ENCODE assay signal across 22 cellular contexts in genomic region chr6:282867-283416, GRCh38.
"Had no signal": no experiment of that assay in that cellular context is flagged by ENCODE, and none has a peak within 500 bp of the region (broad histone marks: within the 10 kb centered on the region; RNA-seq: fewer than 3 reads in every experiment).

No MANE protein-coding gene starts in this region.

- H3K9me3 Mint-ChIP-seq: natural killer cell treated with Interleukin-12 subunit alpha and Interleukin-12 subunit beta and Interleukin-15 and Interleukin-18, amount 100 ng/mL, for 72 hours had no signal

- H3K4me1 ChIP-seq: ascending aorta, foreskin keratinocyte, heart right ventricle, left lung, lower lobe of right lung, right lobe of liver, upper lobe of left lung, vagina had no signal

- H3K27ac Mint-ChIP-seq: activated naive CD8-positive, alpha-beta T cell; endodermal cell had no signal

- ATAC-seq: esophagus mucosa; foreskin keratinocyte; left lung; lower lobe of right lung; mucosa of descending colon; right lobe of liver; stimulated activated naive CD8-positive, alpha-beta T cell treated with anti-CD3 and anti-CD28 coated beads, Interleukin-15, amount 100 ng/mL, for 72 hours had no signal

- DNase-seq: activated CD4-positive, alpha-beta T cell treated with anti-CD3 and anti-CD28 coated beads, Interleukin-2, amount 50 U/mL, for 4 hours; activated effector memory CD4-positive, alpha-beta T cell treated with Interleukin-2 at 50 U/mL for 16 hours; activated naive CD4-positive, alpha-beta T cell treated with Interleukin-2 at 50 U/mL for 16 hours; brain microvascular endothelial cell; caudate nucleus; endodermal cell; foreskin keratinocyte; heart right ventricle; lower lobe of right lung; mucosa of descending colon; right lobe of liver; stimulated activated CD4-positive, alpha-beta T cell treated with anti-CD3 and anti-CD28 coated beads, Interleukin-2, amount 100 ng/mL, for 48 hours; stimulated activated naive CD8-positive, alpha-beta T cell treated with anti-CD3 and anti-CD28 coated beads, Interleukin-15, amount 100 ng/mL, for 72 hours; substantia nigra; T-helper 2 cell had no signal

- H3K27ac ChIP-seq: ascending aorta, brain microvascular endothelial cell, foreskin keratinocyte, heart right ventricle, left lung, lower lobe of right lung, right lobe of liver, upper lobe of left lung, vagina had no signal

- H3K4me3 Mint-ChIP-seq: activated naive CD8-positive, alpha-beta T cell; endodermal cell; natural killer cell treated with Interleukin-12 subunit alpha and Interleukin-12 subunit beta and Interleukin-15 and Interleukin-18, amount 100 ng/mL, for 72 hours; stimulated activated naive CD8-positive, alpha-beta T cell treated with anti-CD3 and anti-CD28 coated beads, Interleukin-15, amount 100 ng/mL, for 72 hours had no signal

- H3K36me3 Mint-ChIP-seq: natural killer cell treated with Interleukin-12 subunit alpha and Interleukin-12 subunit beta and Interleukin-15 and Interleukin-18, amount 100 ng/mL, for 72 hours had no signal

- H3K27me3 ChIP-seq: ascending aorta, left lung, right lobe of liver, upper lobe of left lung, vagina had no signal

- H3K36me3 ChIP-seq: ascending aorta, brain microvascular endothelial cell, heart right ventricle, left lung, lower lobe of right lung, right lobe of liver, upper lobe of left lung, vagina had no signal

- H3K4me3 ChIP-seq: ascending aorta, heart right ventricle, left lung, lower lobe of right lung, mucosa of descending colon, right lobe of liver, upper lobe of left lung, vagina had no signal

- H3K27me3 Mint-ChIP-seq: activated naive CD8-positive, alpha-beta T cell; natural killer cell treated with Interleukin-12 subunit alpha and Interleukin-12 subunit beta and Interleukin-15 and Interleukin-18, amount 100 ng/mL, for 72 hours; stimulated activated naive CD8-positive, alpha-beta T cell treated with anti-CD3 and anti-CD28 coated beads, Interleukin-15, amount 100 ng/mL, for 72 hours had no signal

- H3K4me1 Mint-ChIP-seq: endodermal cell had no signal

- H3K9me3 ChIP-seq: ascending aorta, heart right ventricle, left lung, lower lobe of right lung, mucosa of descending colon, right lobe of liver, upper lobe of left lung, vagina had no signal
